ENCODE assay signal across 1 cellular context in the genomic region with DNA sequence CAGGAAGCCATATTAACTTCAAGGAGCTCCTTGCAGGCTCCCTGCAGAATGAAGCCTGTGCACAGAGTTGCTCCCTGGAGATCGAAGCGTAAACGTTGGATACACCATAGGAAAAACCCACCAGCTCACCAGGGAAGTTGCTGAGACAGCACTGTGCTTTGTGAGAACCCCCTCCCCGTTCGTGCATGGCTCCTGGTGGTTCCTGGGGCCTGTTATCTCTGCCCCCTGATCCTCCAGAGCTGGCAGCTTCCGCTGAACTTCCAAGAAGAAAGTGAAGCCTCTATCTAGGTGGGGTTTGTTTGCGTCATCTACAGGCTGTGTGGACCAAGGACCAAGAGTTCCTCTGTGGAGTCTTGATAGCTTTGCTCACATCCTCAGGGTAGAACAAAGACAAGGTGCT.
TF ChIP-seq lines count a peak whose summit lies in the region.

No MANE protein-coding gene starts in this region.

TF ChIP-seq in K562, 482 proteins besides CTCF, POLR2A, EP300 and RAD21 (continues in another document):
- TF ChIP-seq, protein P1, sequence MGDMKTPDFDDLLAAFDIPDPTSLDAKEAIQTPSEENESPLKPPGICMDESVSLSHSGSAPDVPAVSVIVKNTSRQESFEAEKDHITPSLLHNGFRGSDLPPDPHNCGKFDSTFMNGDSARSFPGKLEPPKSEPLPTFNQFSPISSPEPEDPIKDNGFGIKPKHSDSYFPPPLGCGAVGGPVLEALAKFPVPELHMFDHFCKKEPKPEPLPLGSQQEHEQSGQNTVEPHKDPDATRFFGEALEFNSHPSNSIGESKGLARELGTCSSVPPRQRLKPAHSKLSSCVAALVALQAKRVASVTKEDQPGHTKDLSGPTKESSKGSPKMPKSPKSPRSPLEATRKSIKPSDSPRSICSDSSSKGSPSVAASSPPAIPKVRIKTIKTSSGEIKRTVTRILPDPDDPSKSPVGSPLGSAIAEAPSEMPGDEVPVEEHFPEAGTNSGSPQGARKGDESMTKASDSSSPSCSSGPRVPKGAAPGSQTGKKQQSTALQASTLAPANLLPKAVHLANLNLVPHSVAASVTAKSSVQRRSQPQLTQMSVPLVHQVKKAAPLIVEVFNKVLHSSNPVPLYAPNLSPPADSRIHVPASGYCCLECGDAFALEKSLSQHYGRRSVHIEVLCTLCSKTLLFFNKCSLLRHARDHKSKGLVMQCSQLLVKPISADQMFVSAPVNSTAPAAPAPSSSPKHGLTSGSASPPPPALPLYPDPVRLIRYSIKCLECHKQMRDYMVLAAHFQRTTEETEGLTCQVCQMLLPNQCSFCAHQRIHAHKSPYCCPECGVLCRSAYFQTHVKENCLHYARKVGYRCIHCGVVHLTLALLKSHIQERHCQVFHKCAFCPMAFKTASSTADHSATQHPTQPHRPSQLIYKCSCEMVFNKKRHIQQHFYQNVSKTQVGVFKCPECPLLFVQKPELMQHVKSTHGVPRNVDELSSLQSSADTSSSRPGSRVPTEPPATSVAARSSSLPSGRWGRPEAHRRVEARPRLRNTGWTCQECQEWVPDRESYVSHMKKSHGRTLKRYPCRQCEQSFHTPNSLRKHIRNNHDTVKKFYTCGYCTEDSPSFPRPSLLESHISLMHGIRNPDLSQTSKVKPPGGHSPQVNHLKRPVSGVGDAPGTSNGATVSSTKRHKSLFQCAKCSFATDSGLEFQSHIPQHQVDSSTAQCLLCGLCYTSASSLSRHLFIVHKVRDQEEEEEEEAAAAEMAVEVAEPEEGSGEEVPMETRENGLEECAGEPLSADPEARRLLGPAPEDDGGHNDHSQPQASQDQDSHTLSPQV (IDR thresholded peaks at IDR 0.05) = 0 out of 2 replicates have a peak, but pooled peaks have one; percentile 24
- TF ChIP-seq TAL1 (IDR thresholded peaks at IDR 0.05) (peak; percentile 41), ZNF280A (IDR thresholded peaks at IDR 0.05; ENCODE audit: low read depth, partially characterized antibody) (no peak), CEBPB (tag; IDR thresholded peaks at IDR 0.05) (peak; percentile 39), PTBP1 (IDR thresholded peaks at IDR 0.05; ENCODE audit: low read depth, low read length) (no peak), SPI1 (IDR thresholded peaks at IDR 0.05; ENCODE audit: borderline replicate concordance, low read depth, low read length) (0 out of 2 replicates have a peak, but pooled peaks have one; percentile 34), TOE1 (IDR thresholded peaks at IDR 0.05; ENCODE audit: borderline replicate concordance) (no peak), TOE1 (CRISPR knock-in tag; IDR thresholded peaks at IDR 0.05; ENCODE audit: borderline replicate concordance, low read depth) (no peak), SP1 (CRISPR knock-in tag; IDR thresholded peaks at IDR 0.05) (no peak), SMARCA4 (IDR thresholded peaks at IDR 0.05) (peak; percentile 60), NFIC (IDR thresholded peaks at IDR 0.05) (peak; percentile 29), DEAF1 (CRISPR knock-in tag; IDR thresholded peaks at IDR 0.05) (no peak), CTBP1 (IDR thresholded peaks at IDR 0.05; ENCODE audit: borderline replicate concordance) (peak; percentile 44; the same call in 1 of the 2 replicates), ZNF124 (CRISPR knock-in tag; IDR thresholded peaks at IDR 0.05) (no peak), FOXM1 (IDR thresholded peaks at IDR 0.05; ENCODE audit: low read depth) (no peak), FOXM1 (CRISPR knock-in tag; IDR thresholded peaks at IDR 0.05; ENCODE audit: low read depth) (no peak), FOXP4 (CRISPR knock-in tag; IDR thresholded peaks at IDR 0.05; ENCODE audit: borderline replicate concordance) (no peak), TEAD4 (IDR thresholded peaks at IDR 0.05; ENCODE audit: low read length) (peak; percentile 54; the same call in 1 of the 2 replicates), TEAD4 (CRISPR knock-in tag; IDR thresholded peaks at IDR 0.05; ENCODE audit: borderline replicate concordance) (no peak), MAZ (CRISPR knock-in tag; conservative IDR thresholded peaks at IDR 0.05 in 1 of 2, IDR thresholded peaks at IDR 0.05 in 1 of 2) (peak in 1 of 2 experiments; percentile 60; a peak in 1 of 4 replicates), SRSF3 (IDR thresholded peaks at IDR 0.05; ENCODE audit: insufficient read depth, low read length) (no peak), ATF7 (IDR thresholded peaks at IDR 0.05) (peak; percentile 60; the same call in 1 of the 2 replicates), CREB1 (IDR thresholded peaks at IDR 0.05) (no peak; the same call in 1 of the 2 replicates), CREB1 (CRISPR knock-in tag; IDR thresholded peaks at IDR 0.05) (no peak), ZKSCAN1 (IDR thresholded peaks at IDR 0.05; ENCODE audit: low read depth, low read length) (no peak), ARID1B (IDR thresholded peaks at IDR 0.05) (peak; percentile 84), JUND (IDR thresholded peaks at IDR 0.05; ENCODE audit: borderline replicate concordance, low read depth, low read length) (peak; percentile 56), JUND (tag; IDR thresholded peaks at IDR 0.05; ENCODE audit: borderline replicate concordance, low read depth, low read length) (no peak; the same call in 2 of the 3 replicates), TCF3 (CRISPR knock-in tag; IDR thresholded peaks at IDR 0.05) (peak; percentile 77), JUN (IDR thresholded peaks at IDR 0.05; ENCODE audit: borderline replicate concordance, low read depth, low read length) (peak; percentile 33; the same call in 1 of the 2 replicates), JUN (CRISPR knock-in tag; IDR thresholded peaks at IDR 0.05; ENCODE audit: borderline replicate concordance) (no peak), ATF1 (CRISPR knock-in tag; IDR thresholded peaks at IDR 0.05) (no peak), ATF1 (tag; IDR thresholded peaks at IDR 0.05) (peak; percentile 25; the same call in 1 of the 2 replicates), NBN (IDR thresholded peaks at IDR 0.05; ENCODE audit: low read depth) (no peak), HOXB6 (CRISPR knock-in tag; IDR thresholded peaks at IDR 0.05; ENCODE audit: borderline replicate concordance) (no peak), GABPA (tag; conservative IDR thresholded peaks at IDR 0.05; ENCODE audit: low read depth) (peak; percentile 26; the same call in 1 of the 2 replicates), TBL1XR1 (IDR thresholded peaks at IDR 0.05; ENCODE audit: low read length in 2 of 2) (peak in 1 of 2 experiments; percentile 67; a peak in 1 of 4 replicates), KAT7 (CRISPR knock-in tag; IDR thresholded peaks at IDR 0.05; ENCODE audit: borderline replicate concordance) (no peak), CREM (IDR thresholded peaks at IDR 0.05; ENCODE audit: low read depth) (peak; percentile 66), NCOR1 (IDR thresholded peaks at IDR 0.05) (peak; percentile 33; the same call in 1 of the 2 replicates), DPF2 (IDR thresholded peaks at IDR 0.05) (0 out of 2 replicates have a peak, but pooled peaks have one; percentile 42), CEBPG (CRISPR knock-in tag; IDR thresholded peaks at IDR 0.05) (no peak), CEBPG (tag; conservative IDR thresholded peaks at IDR 0.05 in 1 of 2, IDR thresholded peaks at IDR 0.05 in 1 of 2) (no peak), STAT5A (IDR thresholded peaks at IDR 0.05; ENCODE audit: borderline replicate concordance, low read length) (peak; percentile 63), CXXC5 (CRISPR knock-in tag; IDR thresholded peaks at IDR 0.05) (peak; percentile 29), ESRRA (IDR thresholded peaks at IDR 0.05; ENCODE audit: borderline replicate concordance, low read depth) (no peak), ZNF316 (IDR thresholded peaks at IDR 0.05) (peak; percentile 78), EP400 (IDR thresholded peaks at IDR 0.05) (0 out of 2 replicates have a peak, but pooled peaks have one; percentile 32), GMEB1 (CRISPR knock-in tag; IDR thresholded peaks at IDR 0.05) (no peak), RCOR1 (IDR thresholded peaks at IDR 0.05; ENCODE audit: borderline replicate concordance in 1 of 2, low read depth in 2 of 2, low read length in 2 of 2) (peak in 1 of 2 experiments; percentile 64; a peak in 3 of 4 replicates), CBFA2T3 (IDR thresholded peaks at IDR 0.05) (peak; percentile 73), C11orf30 (IDR thresholded peaks at IDR 0.05; ENCODE audit: low read depth) (peak; percentile 66), CBFA2T2 (conservative IDR thresholded peaks at IDR 0.05) (peak; percentile 27; the same call in 1 of the 2 replicates), HDAC1 (IDR thresholded peaks at IDR 0.05) (0 out of 4 replicates have a peak, but pooled peaks of 1 of the 2 experiments have one; percentile 15), HES1 (IDR thresholded peaks at IDR 0.05; ENCODE audit: low read depth) (no peak), PTRF (tag; IDR thresholded peaks at IDR 0.05) (no peak), MYNN (IDR thresholded peaks at IDR 0.05) (peak; percentile 20; the same call in 1 of the 2 replicates), MYNN (CRISPR knock-in tag; IDR thresholded peaks at IDR 0.05) (no peak)
- TF ChIP-seq, protein P2, sequence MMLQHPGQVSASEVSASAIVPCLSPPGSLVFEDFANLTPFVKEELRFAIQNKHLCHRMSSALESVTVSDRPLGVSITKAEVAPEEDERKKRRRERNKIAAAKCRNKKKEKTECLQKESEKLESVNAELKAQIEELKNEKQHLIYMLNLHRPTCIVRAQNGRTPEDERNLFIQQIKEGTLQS (IDR thresholded peaks at IDR 0.05) = peak; percentile 70
- TF ChIP-seq, protein P2 (CRISPR knock-in tag; conservative IDR thresholded peaks at IDR 0.05) = no peak
- TF ChIP-seq, protein P3, sequence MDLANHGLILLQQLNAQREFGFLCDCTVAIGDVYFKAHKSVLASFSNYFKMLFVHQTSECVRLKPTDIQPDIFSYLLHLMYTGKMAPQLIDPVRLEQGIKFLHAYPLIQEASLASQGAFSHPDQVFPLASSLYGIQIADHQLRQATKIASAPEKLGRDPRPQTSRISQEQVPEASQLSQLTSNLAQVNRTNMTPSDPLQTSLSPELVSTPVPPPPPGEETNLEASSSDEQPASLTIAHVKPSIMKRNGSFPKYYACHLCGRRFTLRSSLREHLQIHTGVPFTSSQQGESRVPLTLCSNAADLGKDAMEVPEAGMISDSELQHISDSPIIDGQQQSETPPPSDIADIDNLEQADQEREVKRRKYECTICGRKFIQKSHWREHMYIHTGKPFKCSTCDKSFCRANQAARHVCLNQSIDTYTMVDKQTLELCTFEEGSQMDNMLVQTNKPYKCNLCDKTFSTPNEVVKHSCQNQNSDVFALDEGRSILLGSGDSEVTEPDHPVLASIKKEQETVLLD (IDR thresholded peaks at IDR 0.05) = no peak
